In the genomic region with DNA sequence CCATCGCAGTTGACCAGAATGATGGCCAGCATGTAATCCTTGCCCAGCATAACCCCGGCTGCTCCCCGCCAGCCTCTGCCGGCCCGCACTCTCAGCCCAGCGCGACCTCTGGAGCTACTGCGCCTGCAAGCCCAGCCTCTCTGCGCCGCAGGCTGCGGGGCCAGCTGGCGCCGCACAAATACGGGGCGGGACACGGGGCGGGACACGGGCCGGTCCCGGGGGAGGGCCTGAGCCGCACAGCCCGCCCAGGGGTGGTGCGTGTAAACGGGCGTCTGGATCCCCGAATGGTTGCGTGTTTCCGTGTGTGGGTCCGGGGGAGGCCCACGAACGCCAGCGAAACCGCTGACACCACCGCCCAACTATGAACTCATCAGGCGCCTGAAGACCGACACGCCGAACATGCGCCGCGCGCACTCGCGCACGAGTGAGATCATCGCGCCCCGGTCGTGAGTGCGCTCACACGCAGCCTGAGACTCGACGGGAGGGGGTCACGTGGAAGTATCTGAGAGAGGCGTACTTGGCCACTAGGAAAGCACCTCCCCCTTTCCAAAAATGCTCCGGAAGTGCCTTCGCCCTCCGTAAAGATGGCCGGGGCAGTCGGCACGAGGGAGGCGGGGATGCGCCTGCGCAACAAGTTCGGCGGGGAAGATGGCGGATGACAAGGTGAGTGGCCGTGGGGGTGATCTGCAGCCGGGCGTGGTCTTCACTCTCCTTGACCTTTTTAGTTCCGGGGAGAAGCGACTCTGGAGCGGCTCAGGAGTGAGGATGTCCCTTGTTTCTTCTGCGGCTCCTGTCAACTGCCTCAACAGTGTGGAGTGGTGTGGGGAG, we compare ENCODE assay signal across 8 cellular contexts. TPM values are rescaled to one million over a fixed set of nuclear protein-coding genes. Genes with fewer than 3 reads are reported as not detected.
DNase-seq lines count a peak whose midpoint lies in the region; ATAC-seq, FAIRE-seq and TF ChIP-seq lines count a peak whose summit lies in the region.

A gene with protein sequence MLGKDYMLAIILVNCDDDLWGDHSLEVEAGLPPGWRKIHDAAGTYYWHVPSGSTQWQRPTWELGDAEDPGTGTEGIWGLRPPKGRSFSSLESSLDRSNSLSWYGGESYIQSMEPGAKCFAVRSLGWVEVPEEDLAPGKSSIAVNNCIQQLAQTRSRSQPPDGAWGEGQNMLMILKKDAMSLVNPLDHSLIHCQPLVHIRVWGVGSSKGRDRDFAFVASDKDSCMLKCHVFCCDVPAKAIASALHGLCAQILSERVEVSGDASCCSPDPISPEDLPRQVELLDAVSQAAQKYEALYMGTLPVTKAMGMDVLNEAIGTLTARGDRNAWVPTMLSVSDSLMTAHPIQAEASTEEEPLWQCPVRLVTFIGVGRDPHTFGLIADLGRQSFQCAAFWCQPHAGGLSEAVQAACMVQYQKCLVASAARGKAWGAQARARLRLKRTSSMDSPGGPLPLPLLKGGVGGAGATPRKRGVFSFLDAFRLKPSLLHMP (minus strand): TSS at position 403 of the 828 bp plus-strand sequence. CDS start 353 bp downstream, at position 50.
A gene with protein sequence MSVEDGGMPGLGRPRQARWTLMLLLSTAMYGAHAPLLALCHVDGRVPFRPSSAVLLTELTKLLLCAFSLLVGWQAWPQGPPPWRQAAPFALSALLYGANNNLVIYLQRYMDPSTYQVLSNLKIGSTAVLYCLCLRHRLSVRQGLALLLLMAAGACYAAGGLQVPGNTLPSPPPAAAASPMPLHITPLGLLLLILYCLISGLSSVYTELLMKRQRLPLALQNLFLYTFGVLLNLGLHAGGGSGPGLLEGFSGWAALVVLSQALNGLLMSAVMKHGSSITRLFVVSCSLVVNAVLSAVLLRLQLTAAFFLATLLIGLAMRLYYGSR (plus strand): TSS at position 633 of the 828 bp plus-strand sequence. CDS start 2,342 bp downstream, outside the sequence.

- H4K20me1 ChIP-seq in IMR-90 (ENCODE audit: insufficient read depth, low read length) = no peaks in the 10 kb centered on the region

- WGBS in IMR-90 (ENCODE audit: extremely low coverage in 2 of 2, insufficient read length in 1 of 2), 2 experiments = 1% methylated on average over 15 of the region's 74 CpGs; no CpG with 5 or more reads in 1 of the 2 experiments

- BruUV-seq in IMR-90 (replicated peaks; lab: Mats Ljungman, UMichigan) = no TSS peak

- intact Hi-C loops in IMR-90 (cut with micrococcal nuclease) = loop anchor here (1.0 kb wide), 1 partner anchor 71 kb away; no protein-coding TSS in a partner anchor

- H2BK20ac ChIP-seq in IMR-90 (ENCODE audit: low read depth, low read length) = no peak within 1 kb of the TSS; the same call in 1 of the 2 replicates

- H3K18ac ChIP-seq in IMR-90 (ENCODE audit: low read depth, low read length) = peak within 1 kb of the TSS; percentile 40

- peaks cover 8% of the 10 kb centered on the region for H3K4me1 ChIP-seq in IMR-90 (ENCODE audit: control insufficient read depth, insufficient read depth, low read length)
- H3K4me1 ChIP-seq in mononuclear cell (ENCODE audit: insufficient read depth, low read length) = peaks cover 47% of the 10 kb centered on the region

- peak within 1 kb of the TSS; percentile 89 for H3K9ac ChIP-seq in IMR-90 (ENCODE audit: low read depth, low read length)

- POLR2A ChIA-PET in IMR-90 (lab: Charles Lee; ENCODE audit: unreplicated experiment) = interaction anchor here (0.6 kb wide), 2 partner anchors 76 to 425 kb away, joined by 3 to 4 read pairs; no protein-coding TSS in a partner anchor

- ATAC-seq in GM21526 (IDR thresholded peaks at IDR 0.05; ENCODE audit: low FRiP score, unreplicated experiment) (peak; percentile 79), IMR-90 (ENCODE audit: low read depth) (peak; percentile 92)

- H2AK9ac ChIP-seq in IMR-90 (replicated peaks; ENCODE audit: low read depth, low read length, poor library complexity) = peak within 1 kb of the TSS; percentile 95

- H3K23ac ChIP-seq in IMR-90 (ENCODE audit: low read depth, low read length) = peak within 1 kb of the TSS; percentile 92

- H3K79me1 ChIP-seq in IMR-90 (ENCODE audit: low read depth in 1 of 2, low read length in 2 of 2) = peaks cover 27 to 54% of the 10 kb centered on the region in 2 experiments

- FAIRE-seq in D721Med (lab: Jason Lieb, UNC) = no peak

- H2BK120ac ChIP-seq in IMR-90 (ENCODE audit: low read depth, low read length) = peak within 1 kb of the TSS; percentile 30

- H3K9me3 ChIP-seq in IMR-90 (ENCODE audit: control insufficient read depth, insufficient read depth, low read length) (no peaks in the 10 kb centered on the region), mononuclear cell (ENCODE audit: low read depth, low read length) (no peaks in the 10 kb centered on the region)

- peaks cover 35% of the 10 kb centered on the region for H3K36me3 ChIP-seq in IMR-90 (ENCODE audit: control insufficient read depth, insufficient read depth, low read length)

- peak within 1 kb of the TSS; percentile 97 for H2AFZ ChIP-seq in IMR-90 (replicated peaks; ENCODE audit: low read length, poor library complexity)

- CTCF ChIA-PET in IMR-90 (lab: Yijun Ruan, JAX) = no interaction called here

- TF ChIP-seq CTCF in D721Med (IDR thresholded peaks at IDR 0.05; ENCODE audit: insufficient read depth, missing control alignments) (no peak), IMR-90 (conservative IDR thresholded peaks at IDR 0.05; ENCODE audit: low read depth, low read length) (no peak), epithelial cell of esophagus (IDR thresholded peaks at IDR 0.05; ENCODE audit: insufficient read depth, low read depth, low read length, missing control alignments) (no peak)

- H4K91ac ChIP-seq in IMR-90 (ENCODE audit: insufficient read depth, low read depth, low read length) = peak within 1 kb of the TSS; percentile 85

- H3K27ac ChIP-seq in IMR-90 (ENCODE audit: insufficient read depth, low read length) = peak within 1 kb of the TSS; percentile 83

- H3K4me3 ChIP-seq in IMR-90 (ENCODE audit: insufficient read depth, low read depth, low read length) = peak within 1 kb of the TSS; percentile 82
- H3K4me3 ChIP-seq in epithelial cell of esophagus (ENCODE audit: low read length) = peak within 1 kb of the TSS; percentile 90
- H3K4me3 ChIP-seq in mononuclear cell (ENCODE audit: low read length) = peak within 1 kb of the TSS; percentile 77

- H4K5ac ChIP-seq in IMR-90 (ENCODE audit: low read depth, low read length) = peak within 1 kb of the TSS; percentile 81

- in situ Hi-C loops in IMR-90 (cut with MboI; ENCODE audit: low sequenced_read_pairs) = loop anchor here (5.0 kb wide), 1 partner anchor 83 kb away; a partner anchor contains a TSS

- H3K4ac ChIP-seq in IMR-90 (ENCODE audit: low read depth, low read length) = peak within 1 kb of the TSS; percentile 91

- H2AK5ac ChIP-seq in IMR-90 (ENCODE audit: low read depth, low read length) = peak within 1 kb of the TSS; percentile 79

- H3K14ac ChIP-seq in IMR-90 (replicated peaks; ENCODE audit: low read depth, low read length) = peak within 1 kb of the TSS; percentile 97

- H3K9me1 ChIP-seq in IMR-90 (ENCODE audit: insufficient read depth, low read length) = peaks cover 17% of the 10 kb centered on the region

- peak within 1 kb of the TSS; percentile 53; the same call in 2 of the 3 replicates for H2BK15ac ChIP-seq in IMR-90 (ENCODE audit: low read depth, low read length)

- TF ChIP-seq RAD21 in IMR-90 (IDR thresholded peaks at IDR 0.05; ENCODE audit: low read length) = peak; percentile 16; the same call in 1 of the 2 replicates

- peak within 1 kb of the TSS; percentile 83 to 94 for H4K8ac ChIP-seq in IMR-90 (ENCODE audit: low read depth in 2 of 2, low read length in 2 of 2)

- peak within 1 kb of the TSS; percentile 61 for H2BK5ac ChIP-seq in IMR-90 (ENCODE audit: low read depth, low read length, poor library complexity, severe bottlenecking)

- peak; percentile 88 for TF ChIP-seq POLR2A in IMR-90 (IDR thresholded peaks at IDR 0.05; ENCODE audit: low read depth, low read length)

- peak within 1 kb of the TSS; percentile 86 for H3K56ac ChIP-seq in IMR-90 (ENCODE audit: extremely low read depth, insufficient read depth, low read length)

- H3K27me3 ChIP-seq in IMR-90 (ENCODE audit: control insufficient read depth, insufficient read depth, low read length) = no peaks in the 10 kb centered on the region
- H3K27me3 ChIP-seq in mononuclear cell (ENCODE audit: insufficient read depth, low read length) = no peaks in the 10 kb centered on the region

- DNase-seq in D721Med (ENCODE audit: insufficient read length, low spot score) (peak; percentile 90), IMR-90 (peak; percentile 99), OCI-M2 (lab: John Stamatoyannopoulos, UW; ENCODE audit: unreplicated experiment) (peak; percentile 25), activated T-cell treated with anti-CD3 and anti-CD28 coated beads for 4 hours (peak; percentile 92), epithelial cell of esophagus (ENCODE audit: low read depth) (peak; percentile 98)
- peak; percentile 90 to 93 for DNase-seq in stimulated activated CD8-positive, alpha-beta memory T cell treated with anti-CD3 and anti-CD28 coated beads, Interleukin-4, amount 100 ng/mL, for 1 hour (ENCODE audit: low read depth in 2 of 2, low spot score in 1 of 2)

- dilution Hi-C loops in IMR-90 (cut with HindIII; ENCODE audit: low sequenced_read_pairs, unreplicated experiment) = no loop called here

- peak within 1 kb of the TSS; percentile 92 for H3K4me2 ChIP-seq in IMR-90 (ENCODE audit: low read depth, low read length)

TF ChIP-seq in IMR-90, 13 proteins besides CTCF, POLR2A, EP300 and RAD21 (continues in another document):
- TF ChIP-seq, protein P1, sequence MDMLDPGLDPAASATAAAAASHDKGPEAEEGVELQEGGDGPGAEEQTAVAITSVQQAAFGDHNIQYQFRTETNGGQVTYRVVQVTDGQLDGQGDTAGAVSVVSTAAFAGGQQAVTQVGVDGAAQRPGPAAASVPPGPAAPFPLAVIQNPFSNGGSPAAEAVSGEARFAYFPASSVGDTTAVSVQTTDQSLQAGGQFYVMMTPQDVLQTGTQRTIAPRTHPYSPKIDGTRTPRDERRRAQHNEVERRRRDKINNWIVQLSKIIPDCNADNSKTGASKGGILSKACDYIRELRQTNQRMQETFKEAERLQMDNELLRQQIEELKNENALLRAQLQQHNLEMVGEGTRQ (IDR thresholded peaks at IDR 0.05; ENCODE audit: low read depth, low read length) = peak; percentile 93
- TF ChIP-seq RFX5 (IDR thresholded peaks at IDR 0.05; ENCODE audit: low read depth, low read length) = peak; percentile 41; the same call in 1 of the 2 replicates
- no peak for TF ChIP-seq MXI1 (IDR thresholded peaks at IDR 0.05; ENCODE audit: borderline replicate concordance, low read depth, low read length)
- peak; percentile 48; the same call in 1 of the 2 replicates for TF ChIP-seq FOS (IDR thresholded peaks at IDR 0.05; ENCODE audit: low read depth, low read length)

RNA-seq across cellular contexts. Expression of the first gene that starts in this region (rescaled TPM):
- 6.6 and 8.1 TPM in 2 replicates for total RNA-seq in IMR-90 (2012; rRNA removed)
- 21.4 and 23.8 TPM in 2 replicates for polyA plus RNA-seq in IMR-90 (2012; rRNA removed)
- 13.8 and 13.9 TPM in 2 replicates for polyA plus RNA-seq in IMR-90 (2012; cell fraction: cytosol; rRNA removed)
- 215 and 346 TPM in 2 replicates for polyA plus RNA-seq in IMR-90 (2012; cell fraction: nucleus; rRNA removed; ENCODE audit: low replicate concordance)
- total RNA-seq in mononuclear cell = 24.2 TPM

RNA-seq across cellular contexts. Expression of the second gene that starts in this region (rescaled TPM):
- total RNA-seq in IMR-90 (2012; rRNA removed) = 17.2 and 19.2 TPM in 2 replicates
- 66.4 and 69.7 TPM in 2 replicates for polyA plus RNA-seq in IMR-90 (2012; rRNA removed)
- polyA plus RNA-seq in IMR-90 (2012; cell fraction: cytosol; rRNA removed) = 47.0 and 70.6 TPM in 2 replicates
- 35.4 and 42.1 TPM in 2 replicates for polyA plus RNA-seq in IMR-90 (2012; cell fraction: nucleus; rRNA removed; ENCODE audit: low replicate concordance)
- 13.1 TPM for total RNA-seq in mononuclear cell

Comparison
In these comparisons a context has a peak if more than half of its experiments do, and no peak if none do; other contexts are left out.
1. Peak in every context shown above with its lines: DNase-seq, ATAC-seq, H3K4me3 ChIP-seq and H3K27ac ChIP-seq.
2. DNase-seq: peak in every context shown above with its lines; median percentile 99 in IMR-90; 98 in epithelial cell of esophagus; 92 in activated T-cell treated with anti-CD3 and anti-CD28 coated beads for 4 hours; 92 in stimulated activated CD8-positive, alpha-beta memory T cell treated with anti-CD3 and anti-CD28 coated beads, Interleukin-4, amount 100 ng/mL, for 1 hour; 90 in D721Med; 25 in OCI-M2.